22 cellular contexts compared by ENCODE assay signal in genomic region chr1:71783096-71783495, GRCh38.
"Had no signal": no experiment of that assay in that cellular context is flagged by ENCODE, and none has a peak within 500 bp of the region (broad histone marks: within the 10 kb centered on the region; RNA-seq: fewer than 3 reads in every experiment).

No MANE protein-coding gene starts in this region.

- H3K4me3 Mint-ChIP-seq: memory B cell; naive B cell; stimulated activated naive B cell treated with anti-CD40 and anti-IgM and Interleukin-4, amounts not matched to agents 10 μg/mL and 1 μg/mL and 100 μg/mL, for 72 hours; stimulated activated naive CD8-positive, alpha-beta T cell treated with anti-CD3 and anti-CD28 coated beads, Interleukin-15, amount 100 ng/mL, for 72 hours had no signal

- H3K27ac ChIP-seq: epithelial cell of prostate, esophagus muscularis mucosa, gastrocnemius medialis, heart right ventricle, left ventricle myocardium inferior, lower lobe of right lung, neutrophil, sigmoid colon, skin epidermis, thoracic aorta, transverse colon had no signal

- H3K27me3 ChIP-seq: esophagus muscularis mucosa, gastrocnemius medialis, heart right ventricle, neutrophil, sigmoid colon, transverse colon had no signal

- H3K36me3 ChIP-seq: esophagus muscularis mucosa, gastrocnemius medialis, heart right ventricle, left ventricle myocardium inferior, lower lobe of right lung, neutrophil, sigmoid colon, thoracic aorta, transverse colon had no signal

- H3K4me1 ChIP-seq: gastrocnemius medialis, lower lobe of right lung had no signal

- H3K9me3 Mint-ChIP-seq: memory B cell; naive B cell; stimulated activated naive B cell treated with anti-CD40 and anti-IgM and Interleukin-4, amounts not matched to agents 10 μg/mL and 1 μg/mL and 100 μg/mL, for 72 hours had no signal

- H3K36me3 Mint-ChIP-seq: memory B cell; naive B cell; stimulated activated naive B cell treated with anti-CD40 and anti-IgM and Interleukin-4, amounts not matched to agents 10 μg/mL and 1 μg/mL and 100 μg/mL, for 72 hours had no signal

- H3K9me3 ChIP-seq: esophagus muscularis mucosa, gastrocnemius medialis, heart right ventricle, left ventricle myocardium inferior, lower lobe of right lung, neutrophil, sigmoid colon, thoracic aorta, transverse colon had no signal

- H3K27me3 Mint-ChIP-seq: memory B cell; naive B cell; stimulated activated naive B cell treated with anti-CD40 and anti-IgM and Interleukin-4, amounts not matched to agents 10 μg/mL and 1 μg/mL and 100 μg/mL, for 72 hours; stimulated activated naive CD8-positive, alpha-beta T cell treated with anti-CD3 and anti-CD28 coated beads, Interleukin-15, amount 100 ng/mL, for 72 hours had no signal

- H3K27ac Mint-ChIP-seq: memory B cell; naive B cell; stimulated activated naive B cell treated with anti-CD40 and anti-IgM and Interleukin-4, amounts not matched to agents 10 μg/mL and 1 μg/mL and 100 μg/mL, for 72 hours; stimulated activated naive CD8-positive, alpha-beta T cell treated with anti-CD3 and anti-CD28 coated beads, Interleukin-15, amount 100 ng/mL, for 72 hours had no signal

- H3K4me3 ChIP-seq: esophagus muscularis mucosa, gastrocnemius medialis, heart right ventricle, left ventricle myocardium inferior, lower lobe of right lung, sigmoid colon, skin epidermis, thoracic aorta, transverse colon had no signal

- DNase-seq: effector memory CD4-positive, alpha-beta T cell; gastrocnemius medialis; heart right ventricle; hypothalamus; islet precursor cell; left ventricle myocardium inferior; lower lobe of right lung; midbrain; naive B cell; posterior cingulate gyrus; sigmoid colon; stimulated activated CD4-positive, alpha-beta T cell treated with anti-CD3 and anti-CD28 coated beads, Interleukin-2, amount 100 ng/mL, for 24 hours; stimulated activated CD4-positive, alpha-beta T cell treated with anti-CD3 and anti-CD28 coated beads, Interleukin-4, amount 100 ng/mL, for 4 hours; stimulated activated naive B cell treated with anti-CD40 and anti-IgM and Interleukin-4, amounts not matched to agents 10 μg/mL and 1 μg/mL and 100 μg/mL, for 72 hours; stimulated activated naive CD8-positive, alpha-beta T cell treated with anti-CD3 and anti-CD28 coated beads, Interleukin-15, amount 100 ng/mL, for 72 hours; transverse colon had no signal

- H3K4me1 Mint-ChIP-seq: memory B cell, naive B cell had no signal
